14 cellular contexts compared by ENCODE assay signal in genomic region chr10:72736881-72737280, GRCh38. TPM values are rescaled to one million over a fixed set of nuclear protein-coding genes. Genes with fewer than 3 reads are reported as not detected.
DNase-seq lines count a peak whose midpoint lies in the region; ATAC-seq, FAIRE-seq and TF ChIP-seq lines count a peak whose summit lies in the region.
"Had no signal": no experiment of that assay in that cellular context is flagged by ENCODE, and none has a peak within 500 bp of the region (broad histone marks: within the 10 kb centered on the region; RNA-seq: fewer than 3 reads in every experiment).

No MANE protein-coding gene starts in this region.

- peak overlapping the region; percentile 73 for H3K27ac ChIP-seq in left ventricle myocardium inferior (replicated peaks)
- peak overlapping the region; percentile 4 for H3K27ac ChIP-seq in endothelial cell of umbilical vein (ENCODE audit: insufficient read depth, low read depth, low read length)
- peak overlapping the region; percentile 41 to 66 for H3K27ac ChIP-seq in uterus

- peaks cover 27% of the 10 kb centered on the region for H3K79me2 ChIP-seq in endothelial cell of umbilical vein (ENCODE audit: control insufficient read depth, insufficient read depth, low read length)

- POLR2A ChIA-PET in endothelial cell of umbilical vein (lab: Charles Lee): no interaction called here

- no peaks in the 10 kb centered on the region for H3K27me3 ChIP-seq in left ventricle myocardium inferior (ENCODE audit: low read depth)
- H3K27me3 ChIP-seq in endothelial cell of umbilical vein (ENCODE audit: control insufficient read depth in 2 of 2, insufficient read depth in 2 of 2, low read length in 2 of 2): no peaks in the 10 kb centered on the region
- no peaks in the 10 kb centered on the region for H3K27me3 ChIP-seq in uterus

- H3K36me3 Mint-ChIP-seq in nephron (ENCODE audit: low read depth): no peaks in the 10 kb centered on the region

- no peak overlapping the region for H2AFZ ChIP-seq in endothelial cell of umbilical vein (ENCODE audit: low read depth, low read length)

- CTCF ChIA-PET in endothelial cell of umbilical vein (lab: Charles Lee): interaction anchor here (0.6 to 1.2 kb wide), 4 partner anchors 12 to 61 kb away, joined by 3 read pairs; no protein-coding TSS in a partner anchor

- H3K27me3 Mint-ChIP-seq in nephron (ENCODE audit: low read depth): no peaks in the 10 kb centered on the region
- H3K27me3 Mint-ChIP-seq: activated naive CD8-positive, alpha-beta T cell treated with anti-CD3 and anti-CD28 coated beads, Interleukin-2, amount 10 ng/mL, durations not matched to agents 7 days and 5 days; stimulated activated naive B cell treated with anti-CD40 and anti-IgM and Interleukin-4, amounts not matched to agents 10 μg/mL and 1 μg/mL and 100 μg/mL, for 72 hours had no signal

- in situ Hi-C loops in GM13976 (cut with MboI; ENCODE audit: low sequenced_read_pairs, unreplicated experiment): no loop called here

- H3K4me1 Mint-ChIP-seq in nephron: peaks cover 44% of the 10 kb centered on the region

- no peak overlapping the region for H3K9ac ChIP-seq in endothelial cell of umbilical vein (replicated peaks; ENCODE audit: extremely low read depth, insufficient read depth, low read length)

- no peaks in the 10 kb centered on the region for H3K36me3 ChIP-seq in left ventricle myocardium inferior
- H3K36me3 ChIP-seq in endothelial cell of umbilical vein (ENCODE audit: control insufficient read depth in 2 of 2, extremely low read depth in 1 of 2, insufficient read depth in 2 of 2, low read length in 2 of 2): no peaks in the 10 kb centered on the region
- no peaks in the 10 kb centered on the region for H3K36me3 ChIP-seq in uterus

- ATAC-seq in Right ventricle myocardium inferior: no peak

- no peak overlapping the region for H3K4me3 ChIP-seq in left ventricle myocardium inferior
- no peak overlapping the region for H3K4me3 ChIP-seq in endothelial cell of umbilical vein (replicated peaks in 1 of 3; ENCODE audit: insufficient read depth in 1 of 3, low read depth in 1 of 3, low read length in 3 of 3)
- H3K4me3 ChIP-seq in uterus: no peak overlapping the region

- no peak overlapping the region for H3K4me3 Mint-ChIP-seq in nephron
- H3K4me3 Mint-ChIP-seq: activated naive CD8-positive, alpha-beta T cell treated with anti-CD3 and anti-CD28 coated beads, Interleukin-2, amount 10 ng/mL, durations not matched to agents 7 days and 5 days had no signal

- intact Hi-C loops in left ventricle myocardium inferior (cut with micrococcal nuclease) (no loop called here), Right ventricle myocardium inferior (cut with DNase I) (no loop called here), endothelial cell of umbilical vein (cut with micrococcal nuclease) (no loop called here), uterus (cut with DNase I; ENCODE audit: low total_unique reads) (no loop called here)

- no peaks in the 10 kb centered on the region for H4K20me1 ChIP-seq in endothelial cell of umbilical vein (replicated peaks; ENCODE audit: control insufficient read depth, extremely low read depth, insufficient read depth, low read length)

- H3K9me3 ChIP-seq in left ventricle myocardium inferior (replicated peaks): no peaks in the 10 kb centered on the region
- no peaks in the 10 kb centered on the region for H3K9me3 ChIP-seq in endothelial cell of umbilical vein (replicated peaks; ENCODE audit: control insufficient read depth, insufficient read depth, low read length)
- no peaks in the 10 kb centered on the region for H3K9me3 ChIP-seq in uterus

- no TSS peak for BruUV-seq in endothelial cell of umbilical vein (replicated peaks; lab: Mats Ljungman, UMichigan)

- no peak for DNase-seq in left ventricle myocardium inferior
- DNase-seq in Right ventricle myocardium inferior (ENCODE audit: missing footprints): no peak
- DNase-seq in endothelial cell of umbilical vein (ENCODE audit: low read depth, low spot score): no peak
- no peak for DNase-seq in uterus
- DNase-seq in cortex of kidney (lab: John Stamatoyannopoulos, UW): no peak
- no peak for DNase-seq in NCI-H2107 (lab: John Stamatoyannopoulos, UW)
- DNase-seq in GM13976 (ENCODE audit: low spot score): no peak
- DNase-seq: activated naive CD8-positive, alpha-beta T cell treated with anti-CD3 and anti-CD28 coated beads, Interleukin-2, amount 10 ng/mL, durations not matched to agents 7 days and 5 days; COR-L47; H7; Karpas-422; NCI-H1436 treated with DMSO at 0.1 percent for 48 hours; stimulated activated naive B cell treated with anti-CD40 and anti-IgM and Interleukin-4, amounts not matched to agents 10 μg/mL and 1 μg/mL and 100 μg/mL, for 72 hours had no signal

- no peak for TF ChIP-seq POLR2A in endothelial cell of umbilical vein (IDR thresholded peaks at IDR 0.05; ENCODE audit: low read depth, low read length)
- no peak for TF ChIP-seq POLR2A in uterus (IDR thresholded peaks at IDR 0.05)

- H3K9me1 ChIP-seq in endothelial cell of umbilical vein (replicated peaks; ENCODE audit: control insufficient read depth, extremely low read depth, insufficient read depth, low read length): no peaks in the 10 kb centered on the region

- no peaks in the 10 kb centered on the region for H3K9me3 Mint-ChIP-seq in nephron
- H3K9me3 Mint-ChIP-seq: activated naive CD8-positive, alpha-beta T cell treated with anti-CD3 and anti-CD28 coated beads, Interleukin-2, amount 10 ng/mL, durations not matched to agents 7 days and 5 days; stimulated activated naive B cell treated with anti-CD40 and anti-IgM and Interleukin-4, amounts not matched to agents 10 μg/mL and 1 μg/mL and 100 μg/mL, for 72 hours had no signal

- no peak for FAIRE-seq in endothelial cell of umbilical vein (lab: Jason Lieb, UNC)

- TF ChIP-seq CTCF in left ventricle myocardium inferior (IDR thresholded peaks at IDR 0.05; ENCODE audit: borderline replicate concordance): no peak
- TF ChIP-seq CTCF in endothelial cell of umbilical vein (IDR thresholded peaks at IDR 0.05; ENCODE audit: extremely low read depth in 1 of 2, insufficient read depth in 1 of 2, low read depth in 1 of 2, low read length in 2 of 2): no peak
- TF ChIP-seq CTCF in nephron (IDR thresholded peaks at IDR 0.05; ENCODE audit: unreplicated experiment in 3 of 3): no peak
- TF ChIP-seq CTCF in uterus (IDR thresholded peaks at IDR 0.05): no peak
- TF ChIP-seq CTCF in GM13976 (IDR thresholded peaks at IDR 0.05; ENCODE audit: borderline replicate concordance, control extremely low read depth, extremely low read depth, insufficient read depth, missing control alignments): no peak

- peak overlapping the region; percentile 17 for H3K4me2 ChIP-seq in endothelial cell of umbilical vein (ENCODE audit: insufficient read depth, low read length)

- H3K4me1 ChIP-seq in left ventricle myocardium inferior (peaks cover 68% of the 10 kb centered on the region), endothelial cell of umbilical vein (ENCODE audit: control insufficient read depth, extremely low read depth, insufficient read depth, low read length) (peaks cover 18% of the 10 kb centered on the region), uterus (peaks cover 5 to 7% of the 10 kb centered on the region in 2 donors)

- H3K27ac Mint-ChIP-seq in nephron: peak overlapping the region; percentile 20 to 75 (median 42)
- H3K27ac Mint-ChIP-seq: activated naive CD8-positive, alpha-beta T cell treated with anti-CD3 and anti-CD28 coated beads, Interleukin-2, amount 10 ng/mL, durations not matched to agents 7 days and 5 days; stimulated activated naive B cell treated with anti-CD40 and anti-IgM and Interleukin-4, amounts not matched to agents 10 μg/mL and 1 μg/mL and 100 μg/mL, for 72 hours had no signal

- dilution Hi-C loops in endothelial cell of umbilical vein (cut with MboI; ENCODE audit: extremely low pct_ligation_motif_present, low sequenced_read_pairs): no loop called here

TF ChIP-seq in endothelial cell of umbilical vein, 7 proteins besides CTCF, POLR2A, EP300 and RAD21:
- TF ChIP-seq FOS (IDR thresholded peaks at IDR 0.05; ENCODE audit: borderline replicate concordance, insufficient read depth, low read length) (no peak), GATA2 (IDR thresholded peaks at IDR 0.05; ENCODE audit: insufficient read depth, insufficient read length, low read depth, low read length) (no peak), JUN (IDR thresholded peaks at IDR 0.05; ENCODE audit: borderline replicate concordance, insufficient read depth, insufficient read length, low read depth) (no peak), MAX (IDR thresholded peaks at IDR 0.05; ENCODE audit: insufficient read depth, insufficient read length) (no peak), POLR2AphosphoS5 (IDR thresholded peaks at IDR 0.05; ENCODE audit: insufficient read depth, low read depth, low read length) (no peak), MYC (IDR thresholded peaks at IDR 0.05; ENCODE audit: low read depth, low read length) (no peak), EZH2 (IDR thresholded peaks at IDR 0.05; ENCODE audit: borderline replicate concordance, low read depth, low read length, severe bottlenecking) (no peak)
TF ChIP-seq in endothelial cell of umbilical vein: peak in this region for 0.

RNA-seq across cellular contexts. Expression of gene MCU, which starts 44.9 kb away (rescaled TPM):
- total RNA-seq in left ventricle myocardium inferior (20.3 TPM), Right ventricle myocardium inferior (15.1 TPM), endothelial cell of umbilical vein (25.2 and 26.1 TPM in 2 replicates), uterus (10 to 100 TPM; 13.2 to 35.8 (median 24.6) TPM)
- polyA plus RNA-seq in endothelial cell of umbilical vein: 36.1 and 37.2 TPM in 2 replicates
- 29.8 and 32.8 TPM in 2 replicates for polyA plus RNA-seq in endothelial cell of umbilical vein (2011; cell fraction: cytosol; rRNA removed)
- 68.9 and 77.8 TPM in 2 replicates for polyA plus RNA-seq in endothelial cell of umbilical vein (2011; cell fraction: nucleus; rRNA removed)
- polyA plus RNA-seq in endothelial cell of umbilical vein (2012): 29.0 and 33.2 TPM in 2 replicates
- polyA minus RNA-seq in endothelial cell of umbilical vein: 88.9 and 90.6 TPM in 2 replicates
- 45.7 TPM for polyA minus RNA-seq in endothelial cell of umbilical vein (2011; cell fraction: cytosol; rRNA and poly(A)+ RNA removed)
- polyA minus RNA-seq in endothelial cell of umbilical vein (2011; cell fraction: nucleus; rRNA and poly(A)+ RNA removed): 61.5 and 68.8 TPM in 2 replicates

Comparison
In these comparisons a context has a peak if more than half of its experiments do, and no peak if none do; other contexts are left out.
1. H3K27ac ChIP-seq: peak in every context shown above with its lines; median percentile 73 in left ventricle myocardium inferior; 54 in uterus; 4 in endothelial cell of umbilical vein.